19 cellular contexts compared by ENCODE assay signal in genomic region chr12:26608706-26609105, GRCh38.
"Had no signal": no experiment of that assay in that cellular context is flagged by ENCODE, and none has a peak within 500 bp of the region (broad histone marks: within the 10 kb centered on the region; RNA-seq: fewer than 3 reads in every experiment).

No MANE protein-coding gene starts in this region.

- H3K27me3 Mint-ChIP-seq: activated B cell treated with CpG ODN at 0.5 μM for 24 hours; activated CD4-positive, alpha-beta memory T cell treated with anti-CD3 and anti-CD28 coated beads, Interleukin-2, amount 10 ng/mL, durations not matched to agents 7 days and 5 days; activated CD8-positive, alpha-beta memory T cell treated with anti-CD3 and anti-CD28 coated beads, Interleukin-2, amount 10 ng/mL, durations not matched to agents 7 days and 5 days; activated naive CD8-positive, alpha-beta T cell; naive thymus-derived CD8-positive, alpha-beta T cell; T-cell had no signal

- H3K27ac Mint-ChIP-seq: activated B cell treated with CpG ODN at 0.5 μM for 24 hours; activated CD4-positive, alpha-beta memory T cell treated with anti-CD3 and anti-CD28 coated beads, Interleukin-2, amount 10 ng/mL, durations not matched to agents 7 days and 5 days; activated CD8-positive, alpha-beta memory T cell treated with anti-CD3 and anti-CD28 coated beads, Interleukin-2, amount 10 ng/mL, durations not matched to agents 7 days and 5 days; activated naive CD8-positive, alpha-beta T cell; endodermal cell; T-cell had no signal

- H3K4me3 Mint-ChIP-seq: activated B cell treated with CpG ODN at 0.5 μM for 24 hours; activated CD4-positive, alpha-beta memory T cell treated with anti-CD3 and anti-CD28 coated beads, Interleukin-2, amount 10 ng/mL, durations not matched to agents 7 days and 5 days; activated CD8-positive, alpha-beta memory T cell treated with anti-CD3 and anti-CD28 coated beads, Interleukin-2, amount 10 ng/mL, durations not matched to agents 7 days and 5 days; activated naive CD8-positive, alpha-beta T cell; endodermal cell; naive thymus-derived CD8-positive, alpha-beta T cell; T-cell had no signal

- H3K27me3 ChIP-seq: cardiac muscle cell, right lobe of liver, stomach, upper lobe of left lung had no signal

- H3K27ac ChIP-seq: cardiac muscle cell, right lobe of liver, stomach, thoracic aorta, upper lobe of left lung had no signal

- H3K36me3 Mint-ChIP-seq: activated CD8-positive, alpha-beta memory T cell treated with anti-CD3 and anti-CD28 coated beads, Interleukin-2, amount 10 ng/mL, durations not matched to agents 7 days and 5 days had no signal

- H3K4me3 ChIP-seq: cardiac muscle cell, right lobe of liver, smooth muscle cell, stomach, thoracic aorta, upper lobe of left lung had no signal

- DNase-seq: activated B cell treated with CpG ODN at 0.5 μM for 24 hours; activated CD4-positive, alpha-beta memory T cell treated with anti-CD3 and anti-CD28 coated beads, Interleukin-2, amount 10 ng/mL, durations not matched to agents 7 days and 5 days; activated CD4-positive, alpha-beta T cell treated with anti-CD3 and anti-CD28 coated beads for 48 hours; activated CD8-positive, alpha-beta memory T cell treated with anti-CD3 and anti-CD28 coated beads, Interleukin-2, amount 10 ng/mL, durations not matched to agents 7 days and 5 days; amniotic stem cell; endodermal cell; left cardiac atrium; mesendoderm; naive thymus-derived CD8-positive, alpha-beta T cell; right lobe of liver; stimulated activated CD4-positive, alpha-beta T cell treated with anti-CD3 and anti-CD28 coated beads, Interleukin-4, amount 100 ng/mL, for 1 hour; stomach; T-cell had no signal

- H3K4me1 Mint-ChIP-seq: activated B cell treated with CpG ODN at 0.5 μM for 24 hours; activated CD4-positive, alpha-beta memory T cell treated with anti-CD3 and anti-CD28 coated beads, Interleukin-2, amount 10 ng/mL, durations not matched to agents 7 days and 5 days; activated CD8-positive, alpha-beta memory T cell treated with anti-CD3 and anti-CD28 coated beads, Interleukin-2, amount 10 ng/mL, durations not matched to agents 7 days and 5 days; T-cell had no signal

- ATAC-seq: activated CD8-positive, alpha-beta memory T cell treated with anti-CD3 and anti-CD28 coated beads, Interleukin-2, amount 10 ng/mL, durations not matched to agents 7 days and 5 days; left cardiac atrium; naive thymus-derived CD8-positive, alpha-beta T cell; right lobe of liver; SK-N-SH treated with all-trans-retinoic acid at 6 μM for 48 hours; T-cell had no signal

- H3K9me3 Mint-ChIP-seq: activated B cell treated with CpG ODN at 0.5 μM for 24 hours; activated CD4-positive, alpha-beta memory T cell treated with anti-CD3 and anti-CD28 coated beads, Interleukin-2, amount 10 ng/mL, durations not matched to agents 7 days and 5 days; endodermal cell; naive thymus-derived CD8-positive, alpha-beta T cell; T-cell had no signal
